Comparison of ENCODE assay signal across 9 cellular contexts in genomic region chr11:47378011-47378835, GRCh38. TPM values are rescaled to one million over a fixed set of nuclear protein-coding genes. Genes with fewer than 3 reads are reported as not detected.
DNase-seq lines count a peak whose midpoint lies in the region; ATAC-seq, FAIRE-seq and TF ChIP-seq lines count a peak whose summit lies in the region.
"Had no signal": no experiment of that assay in that cellular context is flagged by ENCODE, and none has a peak within 500 bp of the region (broad histone marks: within the 10 kb centered on the region; RNA-seq: fewer than 3 reads in every experiment).

Gene SPI1, minus strand, starts transcription at chr11:47378547. Its CDS starts 194 bp downstream, at chr11:47378353.

- peak; percentile 57 for TF ChIP-seq POLR2A in GM10847 (IDR thresholded peaks at IDR 0.05; ENCODE audit: extremely low read depth, insufficient read length)

- ATAC-seq in GM21576 (IDR thresholded peaks at IDR 0.05; ENCODE audit: unreplicated experiment) (peak; percentile 72), esophagus mucosa (peak; percentile 43)
- ATAC-seq in activated naive CD4-positive, alpha-beta T cell treated with anti-CD3 and anti-CD28 coated beads, Interleukin-2, amount 50 U/mL, for 72 hours, result no peak

- peak within 1 kb of the TSS in 1 of 3 donors; percentile 56 for H3K9ac ChIP-seq in skeletal muscle tissue (ENCODE audit: low read depth in 1 of 3, low read length in 3 of 3)

- no peaks in the 10 kb centered on the region for H3K9me3 ChIP-seq in skeletal muscle tissue (ENCODE audit: control insufficient read depth in 3 of 3, low read length in 3 of 3)

- H3K9me3 Mint-ChIP-seq in activated naive CD4-positive, alpha-beta T cell treated with anti-CD3 and anti-CD28 coated beads, Interleukin-2, amount 50 U/mL, for 72 hours, result no peaks in the 10 kb centered on the region

- DNase-seq in KG1 (lab: John Stamatoyannopoulos, UW) (peak; percentile 70), urothelium cell line (ENCODE audit: low spot score) (no peak), NCI-H146 treated with DMSO at 0.1 percent for 48 hours (lab: John Stamatoyannopoulos, UW; ENCODE audit: unreplicated experiment) (no peak)
- DNase-seq in activated naive CD4-positive, alpha-beta T cell treated with anti-CD3 and anti-CD28 coated beads, Interleukin-2, amount 50 U/mL, for 72 hours (ENCODE audit: low spot score in 2 of 2), result no peak

- no peaks in the 10 kb centered on the region for H3K36me3 ChIP-seq in skeletal muscle tissue (ENCODE audit: control insufficient read depth in 3 of 3, insufficient read depth in 3 of 3, low read length in 3 of 3)

- peaks cover 2 to 4% (median 3%) of the 10 kb centered on the region in 3 donors for H3K4me1 ChIP-seq in skeletal muscle tissue (ENCODE audit: control insufficient read depth in 3 of 3, insufficient read depth in 3 of 3, low read length in 3 of 3)

- peak within 1 kb of the TSS in 1 of 2 donors; percentile 34 for H3K27ac Mint-ChIP-seq in activated naive CD4-positive, alpha-beta T cell treated with anti-CD3 and anti-CD28 coated beads, Interleukin-2, amount 50 U/mL, for 72 hours

- no peaks in the 10 kb centered on the region for H3K27me3 ChIP-seq in skeletal muscle tissue (ENCODE audit: control insufficient read depth in 3 of 3, insufficient read depth in 3 of 3, low read length in 3 of 3)

- peak within 1 kb of the TSS; percentile 73 for H3K27ac ChIP-seq in skeletal muscle tissue (ENCODE audit: low read depth, low read length)

- H3K4me3 ChIP-seq in skeletal muscle tissue (ENCODE audit: low read length in 3 of 3), result peak within 1 kb of the TSS in 2 of 3 donors; percentile 30 to 51

- FAIRE-seq in urothelium cell line (lab: Jason Lieb, UNC), result no peak

- no peaks in the 10 kb centered on the region for H3K36me3 Mint-ChIP-seq in activated naive CD4-positive, alpha-beta T cell treated with anti-CD3 and anti-CD28 coated beads, Interleukin-2, amount 50 U/mL, for 72 hours

RNA-seq across cellular contexts. Expression of gene SPI1, which starts in this region (rescaled TPM):
- total RNA-seq in esophagus mucosa, result 2.2 TPM
- 2.6 TPM for total RNA-seq in skeletal muscle tissue
- under 1 TPM in 1 of 2 donors, not detected in 1; 0.20 TPM for total RNA-seq in activated naive CD4-positive, alpha-beta T cell treated with anti-CD3 and anti-CD28 coated beads, Interleukin-2, amount 50 U/mL, for 72 hours
- total RNA-seq: renal cortical epithelial cell had no signal

Comparison
In these comparisons a context has a peak if more than half of its experiments do, and no peak if none do; other contexts are left out.
1. ATAC-seq: peak in GM21576 (single experiment) and esophagus mucosa (single experiment); none in activated naive CD4-positive, alpha-beta T cell treated with anti-CD3 and anti-CD28 coated beads, Interleukin-2, amount 50 U/mL, for 72 hours (0 of 2).